ENCODE assay signal across 1 cellular context in genomic region chr4:15682790-15683495, GRCh38.
A peak's percentile ranks its signal among the peaks of the same experiment; 100 is the strongest.
TF ChIP-seq lines count a peak whose summit lies in the region.

No MANE protein-coding gene starts in this region.

TF ChIP-seq in K562, 482 proteins besides CTCF, POLR2A, EP300 and RAD21:
- TF ChIP-seq TFE3 (CRISPR knock-in tag; IDR thresholded peaks at IDR 0.05) (peak; percentile 20; the same call in 1 of the 2 replicates), HEY1 (CRISPR knock-in tag; IDR thresholded peaks at IDR 0.05; ENCODE audit: borderline replicate concordance) (no peak)
